ENCODE assay signal across 29 cellular contexts in the genomic region with DNA sequence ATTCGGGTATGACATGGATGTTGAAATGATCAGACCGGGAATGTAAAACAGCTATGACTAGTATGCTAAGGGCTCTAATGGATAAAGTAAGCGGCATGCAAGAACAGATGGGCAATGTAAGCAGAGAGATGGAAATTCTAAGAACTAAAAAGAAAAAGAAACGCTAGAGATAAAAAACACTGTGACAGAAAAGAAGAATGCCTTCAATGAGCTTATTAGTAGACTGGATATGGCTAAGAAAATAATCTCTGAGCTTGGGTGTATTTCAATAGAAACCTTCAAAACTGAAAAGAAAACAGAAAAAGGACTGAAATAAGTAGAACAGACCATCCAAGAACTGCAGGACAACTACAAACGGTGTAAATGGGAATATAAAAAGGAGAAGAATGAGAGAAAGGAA.
"Had no signal": no experiment of that assay in that cellular context is flagged by ENCODE, and none has a peak within 500 bp of the region (broad histone marks: within the 10 kb centered on the region; RNA-seq: fewer than 3 reads in every experiment).

No MANE protein-coding gene starts in this region.

- H3K36me3 ChIP-seq: left lung, lower lobe of right lung, ovary, prostate gland, stomach, thyroid gland, transverse colon, upper lobe of right lung had no signal

- H3K27me3 ChIP-seq: left lung, ovary, stomach, testis, thyroid gland, transverse colon, upper lobe of right lung had no signal

- H3K27ac ChIP-seq: left lung, lower lobe of right lung, ovary, prostate gland, skin epidermis, stomach, testis, transverse colon, upper lobe of right lung had no signal

- H3K4me3 Mint-ChIP-seq: immature natural killer cell; mesothelial cell of epicardium; naive B cell; natural killer cell; nephron progenitor cell; stimulated activated naive B cell treated with anti-CD40 and anti-IgM and Interleukin-4, amounts not matched to agents 10 μg/mL and 1 μg/mL and 100 μg/mL, for 72 hours had no signal

- H3K4me1 Mint-ChIP-seq: immature natural killer cell, naive B cell, natural killer cell had no signal

- DNase-seq: hypothalamus; immature natural killer cell; kidney; left colon; left lung; lower lobe of right lung; mammary epithelial cell; mesendoderm; naive B cell; natural killer cell; nephron progenitor cell; ovary; retina; right cardiac atrium; stimulated activated CD4-positive, alpha-beta T cell treated with anti-CD3 and anti-CD28 coated beads, Interleukin-12 subunit alpha, Interleukin-12 subunit beta, amount 100 ng/mL, for 4 hours; stimulated activated CD4-positive, alpha-beta T cell treated with anti-CD3 and anti-CD28 coated beads, Interleukin-15, amount 100 ng/mL, for 24 hours; stimulated activated CD4-positive, alpha-beta T cell treated with anti-CD3 and anti-CD28 coated beads, Interleukin-2, amount 100 ng/mL, for 24 hours; stimulated activated CD4-positive, alpha-beta T cell treated with anti-CD3 and anti-CD28 coated beads, Interleukin-4, amount 100 ng/mL, for 1 hour; stimulated activated naive B cell treated with anti-CD40 and anti-IgM and Interleukin-4, amounts not matched to agents 10 μg/mL and 1 μg/mL and 100 μg/mL, for 72 hours; stimulated activated naive CD8-positive, alpha-beta T cell treated with anti-CD3 and anti-CD28 coated beads, Interleukin-15, Interleukin-2, amounts not matched to agents 100 U/mL and 50 U/mL, for 24 hours; stomach; testis; thyroid gland; transverse colon; upper lobe of right lung had no signal

- H3K9me3 ChIP-seq: left lung, lower lobe of right lung, ovary, prostate gland, stomach, testis, thyroid gland, transverse colon, upper lobe of right lung had no signal

- H3K4me3 ChIP-seq: left lung, lower lobe of right lung, ovary, prostate gland, skin epidermis, stomach, testis, thyroid gland, transverse colon, upper lobe of right lung had no signal

- H3K27ac Mint-ChIP-seq: mesothelial cell of epicardium; natural killer cell; nephron progenitor cell; stimulated activated naive B cell treated with anti-CD40 and anti-IgM and Interleukin-4, amounts not matched to agents 10 μg/mL and 1 μg/mL and 100 μg/mL, for 72 hours had no signal

- H3K4me1 ChIP-seq: left lung, lower lobe of right lung, prostate gland, stomach, testis, transverse colon, upper lobe of right lung had no signal

- ATAC-seq: left colon; left lung; lower lobe of right lung; natural killer cell; right cardiac atrium; sciatic nerve; stimulated activated naive B cell treated with anti-CD40 and anti-IgM and Interleukin-4, amounts not matched to agents 10 μg/mL and 1 μg/mL and 100 μg/mL, for 72 hours; stimulated activated naive CD8-positive, alpha-beta T cell treated with anti-CD3 and anti-CD28 coated beads, Interleukin-15, Interleukin-2, amounts not matched to agents 100 U/mL and 50 U/mL, for 24 hours; upper lobe of right lung had no signal

- H3K9me3 Mint-ChIP-seq: natural killer cell had no signal
